ENCODE assay signal across 24 cellular contexts in the genomic region with DNA sequence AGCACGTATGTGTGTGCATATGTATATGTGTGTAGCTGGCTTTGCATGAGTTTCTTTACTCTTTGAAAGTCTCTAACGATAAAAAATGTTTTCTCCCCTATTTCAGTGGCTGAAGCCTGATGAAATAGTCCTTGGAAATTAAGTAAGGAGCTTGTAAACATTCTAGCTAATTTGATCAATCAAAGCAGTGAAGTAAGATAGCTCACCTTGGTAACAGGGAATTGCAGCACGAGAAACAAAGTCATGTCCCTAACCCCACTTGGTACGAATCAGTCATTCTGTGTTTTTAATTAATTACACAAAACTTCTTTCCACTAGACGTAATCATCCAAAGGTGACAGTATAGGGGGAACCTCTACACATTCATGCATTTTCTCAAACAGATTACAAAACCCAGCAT. TPM values are rescaled to one million over a fixed set of nuclear protein-coding genes. Genes with fewer than 3 reads are reported as not detected.
"Had no signal": no experiment of that assay in that cellular context is flagged by ENCODE, and none has a peak within 500 bp of the region (broad histone marks: within the 10 kb centered on the region; RNA-seq: fewer than 3 reads in every experiment).

No MANE protein-coding gene starts in this region.

- H3K4me1 Mint-ChIP-seq: activated CD4-positive, alpha-beta memory T cell treated with anti-CD3 and anti-CD28 coated beads, Interleukin-2, amount 10 ng/mL, durations not matched to agents 7 days and 5 days; activated CD4-positive, alpha-beta T cell treated with anti-CD3 and anti-CD28 coated beads for 36 hours; activated T-helper 17 cell treated with anti-CD3 and anti-CD28 coated beads, Interleukin-2, amount 50 U/mL, for 72 hours had no signal

- H3K4me3 ChIP-seq: Peyer's patch, SJCRH30 had no signal

- H3K36me3 Mint-ChIP-seq: activated naive CD8-positive, alpha-beta T cell had no signal

- H3K9me2 ChIP-seq: SK-N-SH had no signal

- H3K27me3 ChIP-seq: brain microvascular endothelial cell, Peyer's patch, SJCRH30 had no signal

- H3K9me3 ChIP-seq: Peyer's patch, SJCRH30, SK-N-SH had no signal

- H3K27me3 Mint-ChIP-seq: activated CD4-positive, alpha-beta memory T cell treated with anti-CD3 and anti-CD28 coated beads, Interleukin-2, amount 10 ng/mL, durations not matched to agents 7 days and 5 days; activated naive CD8-positive, alpha-beta T cell; activated T-helper 17 cell treated with anti-CD3 and anti-CD28 coated beads, Interleukin-2, amount 50 U/mL, for 72 hours had no signal

- H3K4me1 ChIP-seq: Peyer's patch, SJCRH30 had no signal

- H3K9me3 Mint-ChIP-seq: activated CD4-positive, alpha-beta memory T cell treated with anti-CD3 and anti-CD28 coated beads, Interleukin-2, amount 10 ng/mL, durations not matched to agents 7 days and 5 days; activated naive CD4-positive, alpha-beta T cell treated with anti-CD3 and anti-CD28 coated beads for 36 hours; activated T-helper 17 cell treated with anti-CD3 and anti-CD28 coated beads, Interleukin-2, amount 50 U/mL, for 72 hours had no signal

- ATAC-seq: activated CD4-positive, alpha-beta T cell treated with anti-CD3 and anti-CD28 coated beads for 36 hours; activated T-helper 17 cell treated with anti-CD3 and anti-CD28 coated beads, Interleukin-2, amount 50 U/mL, for 72 hours had no signal

- H3K9ac ChIP-seq: SK-N-SH had no signal

- DNase-seq: activated CD4-positive, alpha-beta memory T cell treated with anti-CD3 and anti-CD28 coated beads, Interleukin-2, amount 10 ng/mL, durations not matched to agents 7 days and 5 days; activated CD4-positive, alpha-beta T cell treated with anti-CD3 and anti-CD28 coated beads for 36 hours; activated CD4-positive, alpha-beta T cell treated with anti-CD3 and anti-CD28 coated beads, Interleukin-2, amount 50 U/mL, for 1 hour; activated gamma-delta T cell; activated naive CD4-positive, alpha-beta T cell treated with anti-CD3 and anti-CD28 coated beads for 36 hours; activated T-cell treated with anti-CD3 and anti-CD28 coated beads for 4 hours; activated T-cell treated with anti-CD3 and anti-CD28 coated beads, Interleukin-2, amount 50 U/mL, for 48 hours; brain microvascular endothelial cell; Kasumi-1; KBM-7; NCI-H2171 treated with DMSO at 0.1 percent for 48 hours; NCI-H226; NCI-H82; Peyer's patch; Right ventricle myocardium superior; SJCRH30; SK-N-SH; T-helper 1 cell; WERI-Rb-1 had no signal

- H3K4me2 ChIP-seq: SK-N-SH had no signal

- H3K27ac Mint-ChIP-seq: activated CD4-positive, alpha-beta memory T cell treated with anti-CD3 and anti-CD28 coated beads, Interleukin-2, amount 10 ng/mL, durations not matched to agents 7 days and 5 days; activated CD4-positive, alpha-beta T cell treated with anti-CD3 and anti-CD28 coated beads for 36 hours; activated naive CD4-positive, alpha-beta T cell treated with anti-CD3 and anti-CD28 coated beads for 36 hours; activated naive CD8-positive, alpha-beta T cell; activated T-helper 17 cell treated with anti-CD3 and anti-CD28 coated beads, Interleukin-2, amount 50 U/mL, for 72 hours had no signal

- H3K27ac ChIP-seq: brain microvascular endothelial cell, Peyer's patch, RWPE1, SJCRH30, WERI-Rb-1 had no signal

- H3K36me3 ChIP-seq: brain microvascular endothelial cell, Peyer's patch, SJCRH30, WERI-Rb-1 had no signal

- H3K4me3 Mint-ChIP-seq: activated CD4-positive, alpha-beta memory T cell treated with anti-CD3 and anti-CD28 coated beads, Interleukin-2, amount 10 ng/mL, durations not matched to agents 7 days and 5 days; activated CD4-positive, alpha-beta T cell treated with anti-CD3 and anti-CD28 coated beads for 36 hours; activated naive CD4-positive, alpha-beta T cell treated with anti-CD3 and anti-CD28 coated beads for 36 hours; activated naive CD8-positive, alpha-beta T cell; activated T-helper 17 cell treated with anti-CD3 and anti-CD28 coated beads, Interleukin-2, amount 50 U/mL, for 72 hours had no signal

RNA-seq across cellular contexts. Expression of gene GPR37, which starts 41.5 kb away (rescaled TPM):
- total RNA-seq: activated CD4-positive, alpha-beta memory T cell treated with anti-CD3 and anti-CD28 coated beads, Interleukin-2, amount 10 ng/mL, durations not matched to agents 7 days and 5 days; activated CD4-positive, alpha-beta T cell treated with anti-CD3 and anti-CD28 coated beads for 36 hours; activated CD8-positive, alpha-beta memory T cell treated with anti-CD3 and anti-CD28 coated beads for 36 hours; activated naive CD4-positive, alpha-beta T cell treated with anti-CD3 and anti-CD28 coated beads for 36 hours; activated T-helper 17 cell treated with anti-CD3 and anti-CD28 coated beads, Interleukin-2, amount 50 U/mL, for 72 hours; Right ventricle myocardium superior; T-helper 2 cell treated with Interferon-gamma antibody and Interleukin-4, amounts not matched to agents 100 ng/mL and 5 ng/mL, for 36 hours had no signal
